Comparison of ENCODE assay signal across 9 cellular contexts in genomic region chr12:110269622-110270124, GRCh38. TPM values are rescaled to one million over a fixed set of nuclear protein-coding genes. Genes with fewer than 3 reads are reported as not detected.
DNase-seq lines count a peak whose midpoint lies in the region; ATAC-seq, FAIRE-seq and TF ChIP-seq lines count a peak whose summit lies in the region.
"Had no signal": no experiment of that assay in that cellular context is flagged by ENCODE, and none has a peak within 500 bp of the region (broad histone marks: within the 10 kb centered on the region; RNA-seq: fewer than 3 reads in every experiment).

No MANE protein-coding gene starts in this region.

- H3K4me3 ChIP-seq in cardiac fibroblast (replicated peaks in 1 of 2; ENCODE audit: low read depth in 2 of 2, low read length in 2 of 2) = no peak overlapping the region
- peak overlapping the region; percentile 11 to 63 (median 35); a peak in 5 of 6 replicates for H3K4me3 ChIP-seq in HepG2 (replicated peaks in 1 of 3; ENCODE audit: insufficient read depth in 1 of 3, low read depth in 2 of 3, low read length in 3 of 3)

- FAIRE-seq in HepG2 (lab: Jason Lieb, UNC) = no peak

- ATAC-seq in HepG2 (peak; percentile 58), GM21737 (IDR thresholded peaks at IDR 0.05; ENCODE audit: unreplicated experiment) (no peak), left colon (no peak)

- peak overlapping the region; percentile 52 for H3K27ac ChIP-seq in HepG2 (ENCODE audit: extremely low read length, insufficient read depth, low read length)

- TF ChIP-seq RAD21 in Ishikawa (IDR thresholded peaks at IDR 0.05; ENCODE audit: low read depth) = no peak
- TF ChIP-seq RAD21 in HepG2 (CRISPR knock-in tag; IDR thresholded peaks at IDR 0.05) = no peak

- H4K20me1 ChIP-seq in HepG2 (ENCODE audit: insufficient read depth, low read length) = no peaks in the 10 kb centered on the region

- peak overlapping the region; percentile 86 for H3K4me2 ChIP-seq in HepG2 (ENCODE audit: low read depth, low read length)

- no peaks in the 10 kb centered on the region for H3K79me2 ChIP-seq in HepG2 (ENCODE audit: insufficient read depth, low read length)

- in situ Hi-C loops in HepG2 (cut with HindIII; ENCODE audit: extremely low pct_ligation_motif_present, low pct_unique_long_range_greater_than_20kb) = no loop called here

- peaks cover 59% of the 10 kb centered on the region for H3K4me1 ChIP-seq in HepG2 (ENCODE audit: insufficient read depth, low read length)

- peak overlapping the region; percentile 37; the same call in 1 of the 2 replicates for H3K9ac ChIP-seq in HepG2 (ENCODE audit: insufficient read depth, low read depth, low read length)

- H3K9me3 ChIP-seq in HepG2 (ENCODE audit: low read length) = no peaks in the 10 kb centered on the region

- H2AFZ ChIP-seq in HepG2 (ENCODE audit: low read length) = no peak overlapping the region

- no peaks in the 10 kb centered on the region for H3K36me3 ChIP-seq in HepG2 (replicated peaks in 1 of 2; ENCODE audit: control insufficient read depth in 1 of 2, insufficient read depth in 2 of 2, low read length in 2 of 2)

- BruUV-seq in HepG2 (replicated peaks; lab: Mats Ljungman, UMichigan) = no TSS peak

- CTCF ChIA-PET in HepG2 (lab: Yijun Ruan, JAX; ENCODE audit: low intra/inter-chr PET ratio, low total read pairs) = no interaction called here

- TF ChIP-seq POLR2A in HepG2 (IDR thresholded peaks at IDR 0.05; ENCODE audit: insufficient read depth in 1 of 2, low read depth in 2 of 2, low read length in 2 of 2) = no peak

- no peak for TF ChIP-seq CTCF in cardiac fibroblast (IDR thresholded peaks at IDR 0.05; ENCODE audit: low read depth, low read length)
- TF ChIP-seq CTCF in HepG2 (CRISPR knock-in tag; IDR thresholded peaks at IDR 0.05) = no peak

- DNase-seq in A172 (ENCODE audit: low spot score) = peak; percentile 81
- peak; percentile 79 to 87 for DNase-seq in cardiac fibroblast (ENCODE audit: low read depth in 2 of 2)
- no peak for DNase-seq in HepG2 (ENCODE audit: low spot score)
- DNase-seq in activated effector memory CD4-positive, alpha-beta T cell treated with Interleukin-2 at 50 U/mL for 16 hours = no peak
- DNase-seq in SIG-M5 (lab: John Stamatoyannopoulos, UW) = no peak
- no peak for DNase-seq in left colon
- DNase-seq: retina had no signal

- TF ChIP-seq EP300 in Ishikawa (IDR thresholded peaks at IDR 0.05; ENCODE audit: borderline replicate concordance) = no peak
- TF ChIP-seq EP300 in HepG2 (IDR thresholded peaks at IDR 0.05; ENCODE audit: low read depth in 2 of 2, low read length in 2 of 2) = no peak
- TF ChIP-seq EP300 in HepG2 (CRISPR knock-in tag; IDR thresholded peaks at IDR 0.05; ENCODE audit: borderline replicate concordance) = no peak

- intact Hi-C loops in HepG2 (cut with micrococcal nuclease; ENCODE audit: unreplicated experiment) (no loop called here), left colon (cut with DNase I, micrococcal nuclease) (no loop called here)

- POLR2A ChIA-PET in HepG2 (lab: Yijun Ruan, JAX) = interaction anchor here (1.5 to 6.6 kb wide), 6 partner anchors 10 to 22 kb away, joined by 3 to 44 read pairs (median 6); partner anchors contain the start of gene ATP2A2

- 8% methylated on average over 7 of the region's 8 CpGs for WGBS in HepG2 (ENCODE audit: low lambda C conversion rate)

- H3K27me3 ChIP-seq in HepG2 (ENCODE audit: control insufficient read depth in 1 of 2, insufficient read depth in 2 of 2, low read length in 2 of 2) = no peaks in the 10 kb centered on the region

TF ChIP-seq in Ishikawa, 13 proteins besides CTCF, POLR2A, EP300 and RAD21:
- no peak for TF ChIP-seq NFIC (IDR thresholded peaks at IDR 0.05)
- TF ChIP-seq ZBTB7A (IDR thresholded peaks at IDR 0.05; ENCODE audit: low read depth) = peak; percentile 25; the same call in 1 of the 2 replicates
- peak; percentile 77 for TF ChIP-seq TEAD4 (IDR thresholded peaks at IDR 0.05)
TF ChIP-seq in Ishikawa: peak in this region for 2.

TF ChIP-seq in HepG2, 621 proteins besides CTCF, POLR2A, EP300 and RAD21:
- TF ChIP-seq JUNB (CRISPR knock-in tag; IDR thresholded peaks at IDR 0.05; ENCODE audit: borderline replicate concordance) = peak; percentile 45; the same call in 1 of the 2 replicates
- TF ChIP-seq PCBP2 (optimal IDR thresholded peaks at IDR 0.05; ENCODE audit: low read depth, low read length, poor library complexity, severe bottlenecking) = peak; percentile 31
- peak; percentile 83 for TF ChIP-seq ZNF263 (CRISPR knock-in tag; IDR thresholded peaks at IDR 0.05)
- peak; percentile 85 for TF ChIP-seq FOSL2 (CRISPR knock-in tag; IDR thresholded peaks at IDR 0.05)
- TF ChIP-seq ATF3 (CRISPR knock-in tag; IDR thresholded peaks at IDR 0.05) = peak; percentile 27; the same call in 1 of the 2 replicates
- no peak for TF ChIP-seq NFRKB (IDR thresholded peaks at IDR 0.05)
- 0 out of 2 replicates have a peak, but pooled peaks have one; percentile 21 for TF ChIP-seq KDM5B (CRISPR knock-in tag; IDR thresholded peaks at IDR 0.05; ENCODE audit: borderline replicate concordance)
- TF ChIP-seq EED (CRISPR knock-in tag; IDR thresholded peaks at IDR 0.05) = no peak
- 0 out of 2 replicates have a peak, but pooled peaks have one; percentile 40 for TF ChIP-seq ZNF547 (CRISPR knock-in tag; IDR thresholded peaks at IDR 0.05)
- no peak for TF ChIP-seq SOX13 (IDR thresholded peaks at IDR 0.05)
- peak in 1 of 2 experiments; percentile 18; a peak in 1 of 4 replicates for TF ChIP-seq SOX13 (CRISPR knock-in tag; conservative IDR thresholded peaks at IDR 0.05 in 1 of 2, IDR thresholded peaks at IDR 0.05 in 1 of 2)

RNA-seq across cellular contexts. Expression of gene ATP2A2, which starts 11.4 kb away (rescaled TPM):
- 93.0 and 108 TPM in 2 replicates for total RNA-seq in A172 (2014; rRNA removed; shearing (Covaris generic))
- 79.2 and 85.5 TPM in 2 replicates for total RNA-seq in HepG2 (2016; rRNA removed; fragmentation: Illumina TruSeq; extraction: Trizol)
- total RNA-seq in HepG2 (2016; cell fraction: cytosol; rRNA removed; fragmentation: Illumina TruSeq; extraction: Trizol; ENCODE audit: low read depth) = 16.6 and 18.3 TPM in 2 replicates
- 64.3 and 88.8 TPM in 2 replicates for total RNA-seq in HepG2 (2016; cell fraction: insoluble cytoplasmic fraction; rRNA removed; fragmentation: Illumina TruSeq; extraction: Trizol)
- total RNA-seq in HepG2 (2016; cell fraction: membrane; rRNA removed; fragmentation: Illumina TruSeq; extraction: Trizol) = 50.1 and 58.3 TPM in 2 replicates
- total RNA-seq in HepG2 (2016; cell fraction: nucleus; rRNA removed; fragmentation: Illumina TruSeq; extraction: Trizol) = 162 and 186 TPM in 2 replicates
- polyA plus RNA-seq in HepG2 (2011; rRNA removed) = 35.4 and 40.8 TPM in 2 replicates
- polyA plus RNA-seq in HepG2 (2011; cell fraction: cytosol; rRNA removed) = 19.8 and 24.8 TPM in 2 replicates
- 106 and 112 TPM in 2 replicates for polyA plus RNA-seq in HepG2 (2011; cell fraction: nucleus; rRNA removed)
- 95.4 and 109 TPM in 2 replicates for polyA plus RNA-seq in HepG2 (2012)
- 7.7 and 8.0 TPM in 2 replicates for polyA plus RNA-seq in HepG2 (2016; cell fraction: cytosol; fragmentation: Illumina TruSeq; extraction: Trizol; ENCODE audit: low read depth)
- polyA plus RNA-seq in HepG2 (2016; cell fraction: insoluble cytoplasmic fraction; fragmentation: Illumina TruSeq; extraction: Trizol; ENCODE audit: low read depth) = 52.2 and 68.9 TPM in 2 replicates
- polyA plus RNA-seq in HepG2 (2016; cell fraction: membrane; fragmentation: Illumina TruSeq; extraction: Trizol; ENCODE audit: low read depth) = 23.7 and 31.5 TPM in 2 replicates
- polyA plus RNA-seq in HepG2 (2016; cell fraction: nucleus; fragmentation: Illumina TruSeq; extraction: Trizol; ENCODE audit: insufficient read depth, low read depth) = 193 and 199 TPM in 2 replicates
- 88.2 and 101 TPM in 2 replicates for polyA minus RNA-seq in HepG2 (2011; rRNA and poly(A)+ RNA removed; ENCODE audit: low replicate concordance)
- polyA minus RNA-seq in HepG2 (2011; cell fraction: cytosol; rRNA and poly(A)+ RNA removed) = 63.9 and 75.1 TPM in 2 replicates
- polyA minus RNA-seq in HepG2 (2011; cell fraction: nucleus; rRNA and poly(A)+ RNA removed) = 126 and 131 TPM in 2 replicates
- total RNA-seq in left colon = 100 to 1,000 TPM; 248 to 279 TPM

Comparison
In these comparisons a context has a peak if more than half of its experiments do, and no peak if none do; other contexts are left out.
1. DNase-seq: peak in A172 (single experiment) and cardiac fibroblast (2 of 2); none in HepG2 (single experiment), activated effector memory CD4-positive, alpha-beta T cell treated with Interleukin-2 at 50 U/mL for 16 hours (single experiment), SIG-M5 (single experiment) and left colon (0 of 2).
2. H3K4me3 ChIP-seq: peak in HepG2 (3 of 3); none in cardiac fibroblast (0 of 2).